In genomic region chr13:71118779-71119364, GRCh38 we compare ENCODE assay signal across 12 cellular contexts.
"Had no signal": no experiment of that assay in that cellular context is flagged by ENCODE, and none has a peak within 500 bp of the region (broad histone marks: within the 10 kb centered on the region; RNA-seq: fewer than 3 reads in every experiment).

No MANE protein-coding gene starts in this region.

- DNase-seq: activated CD4-positive, alpha-beta T cell treated with anti-CD3 and anti-CD28 coated beads, Interleukin-2, amount 50 U/mL, for 4 hours; activated CD4-positive, CD25-positive, alpha-beta regulatory T cell treated with anti-CD3 and anti-CD28 coated beads, Interleukin-2, amount 50 U/mL, for 72 hours; activated CD8-positive, alpha-beta memory T cell treated with anti-CD3 and anti-CD28 coated beads, Interleukin-2, amount 10 ng/mL, durations not matched to agents 7 days and 5 days; activated naive CD4-positive, alpha-beta T cell treated with anti-CD3 and anti-CD28 coated beads, Interleukin-2, amount 50 U/mL, for 16 hours; activated T-cell treated with anti-CD3 and anti-CD28 coated beads, Interleukin-2, amount 50 U/mL, for 1 hour; caudate nucleus; islet precursor cell; midbrain; pancreas; sigmoid colon; spleen; thyroid gland had no signal
